Comparison of ENCODE assay signal across 31 cellular contexts in genomic region chr20:23881371-23881770, GRCh38. TPM values are rescaled to one million over a fixed set of nuclear protein-coding genes. Genes with fewer than 3 reads are reported as not detected.
"Had no signal": no experiment of that assay in that cellular context is flagged by ENCODE, and none has a peak within 500 bp of the region (broad histone marks: within the 10 kb centered on the region; RNA-seq: fewer than 3 reads in every experiment).

No MANE protein-coding gene starts in this region.

- H3K4me1 ChIP-seq: ascending aorta had no signal

- ATAC-seq: activated CD8-positive, alpha-beta memory T cell treated with anti-CD3 and anti-CD28 coated beads, Interleukin-2, amount 10 ng/mL, durations not matched to agents 7 days and 5 days; activated naive CD4-positive, alpha-beta T cell treated with anti-CD3 and anti-CD28 coated beads, Interleukin-2, amount 50 U/mL, for 72 hours; activated naive CD8-positive, alpha-beta T cell treated with anti-CD3 and anti-CD28 coated beads, Interleukin-2, amount 50 U/mL, for 24 hours; body of pancreas; Panc1; T-helper 17 cell; WTC11 had no signal

- H3K27me3 ChIP-seq: ascending aorta, body of pancreas, cardiac muscle cell, SJSA1 had no signal

- H3K4me3 ChIP-seq: ascending aorta, body of pancreas, cardiac muscle cell, SJSA1 had no signal

- H3K36me3 ChIP-seq: ascending aorta, cardiac muscle cell, SJSA1 had no signal

- H3K27ac ChIP-seq: ascending aorta, cardiac muscle cell, SJSA1 had no signal

- DNase-seq: activated CD4-positive, alpha-beta T cell treated with anti-CD3 and anti-CD28 coated beads, Interleukin-2, amount 10 ng/mL, durations not matched to agents 24 days and 14 days; activated CD4-positive, alpha-beta T cell treated with anti-CD3 and anti-CD28 coated beads, Interleukin-2, amount 50 U/mL, for 48 hours; activated CD4-positive, CD25-positive, alpha-beta regulatory T cell treated with anti-CD3 and anti-CD28 coated beads, Interleukin-2, amount 50 U/mL, for 72 hours; activated CD8-positive, alpha-beta memory T cell treated with anti-CD3 and anti-CD28 coated beads, Interleukin-2, amount 10 ng/mL, durations not matched to agents 7 days and 5 days; activated effector memory CD4-positive, alpha-beta T cell treated with anti-CD3 and anti-CD28 coated beads, Interleukin-2, amount 50 U/mL, for 16 hours; activated naive CD4-positive, alpha-beta T cell treated with Interleukin-2 at 50 U/mL for 16 hours; activated naive CD8-positive, alpha-beta T cell treated with anti-CD3 and anti-CD28 coated beads, Interleukin-2, amount 50 U/mL, for 24 hours; activated T-cell treated with anti-CD3 and anti-CD28 coated beads, Interleukin-2, amount 50 U/mL, for 24 hours; amniotic stem cell; body of pancreas; Kasumi-1; KBM-7; NCI-H1048; NCI-H146; NCI-H2029; NCI-H2107; NCI-H2171 treated with DMSO at 0.1 percent for 48 hours; NCI-H226; NCI-H526 treated with DMSO at 0.1 percent for 48 hours; NCI-H82; SHP77; T-helper 17 cell; T-helper 9 cell had no signal

RNA-seq across cellular contexts. Expression of gene CST5, which starts 1.8 kb away (rescaled TPM):
- total RNA-seq: activated CD4-positive, alpha-beta T cell treated with anti-CD3 and anti-CD28 coated beads, Interleukin-2, amount 10 ng/mL, durations not matched to agents 24 days and 14 days; activated CD8-positive, alpha-beta memory T cell treated with anti-CD3 and anti-CD28 coated beads, Interleukin-2, amount 10 ng/mL, durations not matched to agents 7 days and 5 days; activated naive CD4-positive, alpha-beta T cell treated with anti-CD3 and anti-CD28 coated beads, Interleukin-2, amount 50 U/mL, for 72 hours; ascending aorta; body of pancreas; cardiac muscle cell; NCI-H460; OCI-LY7; SJSA1; T-helper 17 cell; WTC11 had no signal

RNA-seq across cellular contexts. Expression of gene CST2, which starts 54.8 kb away (rescaled TPM):
- total RNA-seq: activated CD4-positive, alpha-beta T cell treated with anti-CD3 and anti-CD28 coated beads, Interleukin-2, amount 10 ng/mL, durations not matched to agents 24 days and 14 days; activated CD8-positive, alpha-beta memory T cell treated with anti-CD3 and anti-CD28 coated beads, Interleukin-2, amount 10 ng/mL, durations not matched to agents 7 days and 5 days; activated naive CD4-positive, alpha-beta T cell treated with anti-CD3 and anti-CD28 coated beads, Interleukin-2, amount 50 U/mL, for 72 hours; ascending aorta; body of pancreas; cardiac muscle cell; NCI-H460; OCI-LY7; SJSA1; T-helper 17 cell; WTC11 had no signal
- polyA plus RNA-seq: cardiac muscle cell had no signal
